11 cellular contexts compared by ENCODE assay signal in genomic region chr3:111143-112069, GRCh38.
A peak's percentile ranks its signal among the peaks of the same experiment; 100 is the strongest.
DNase-seq lines count a peak whose midpoint lies in the region; ATAC-seq and TF ChIP-seq lines count a peak whose summit lies in the region.
"Had no signal": no experiment of that assay in that cellular context is flagged by ENCODE, and none has a peak within 500 bp of the region (broad histone marks: within the 10 kb centered on the region; RNA-seq: fewer than 3 reads in every experiment).

No MANE protein-coding gene starts in this region.

- H3K27ac ChIP-seq in coronary artery, result no peak overlapping the region
- H3K27ac ChIP-seq: heart left ventricle had no signal

- ATAC-seq in GM21360 (IDR thresholded peaks at IDR 0.05; ENCODE audit: unreplicated experiment), result peak; percentile 56
- ATAC-seq in HG03342 (IDR thresholded peaks at IDR 0.05; ENCODE audit: unreplicated experiment), result peak; percentile 59
- ATAC-seq: heart left ventricle had no signal

- TF ChIP-seq CTCF in coronary artery (IDR thresholded peaks at IDR 0.05), result no peak

- H3K4me3 ChIP-seq in coronary artery, result no peak overlapping the region
- H3K4me3 ChIP-seq: heart left ventricle had no signal

- peak; percentile 31 for DNase-seq in D341Med (ENCODE audit: low spot score)
- peak; percentile 97 for DNase-seq in NCI-H748 (lab: John Stamatoyannopoulos, UW; ENCODE audit: unreplicated experiment)
- no peak for DNase-seq in T-helper 1 cell
- no peak for DNase-seq in HuH-7 (ENCODE audit: low spot score)
- no peak for DNase-seq in coronary artery (ENCODE audit: low spot score)
- DNase-seq in ureter (ENCODE audit: low spot score), result no peak
- DNase-seq: anterior cingulate cortex, heart left ventricle, NCI-H1092 had no signal

Comparison
In these comparisons a context has a peak if more than half of its experiments do, and no peak if none do; other contexts are left out.
1. DNase-seq: peak in D341Med (single experiment) and NCI-H748 (single experiment); none in T-helper 1 cell (0 of 5), HuH-7 (single experiment), coronary artery (single experiment) and ureter (single experiment).